34 cellular contexts compared by ENCODE assay signal in genomic region chr3:84989102-84989501, GRCh38. TPM values are rescaled to one million over a fixed set of nuclear protein-coding genes. Genes with fewer than 3 reads are reported as not detected.
"Had no signal": no experiment of that assay in that cellular context is flagged by ENCODE, and none has a peak within 500 bp of the region (broad histone marks: within the 10 kb centered on the region; RNA-seq: fewer than 3 reads in every experiment).

No MANE protein-coding gene starts in this region.

- H3K27ac ChIP-seq: adrenal gland, body of pancreas, brain microvascular endothelial cell, breast epithelium had no signal

- H3K27me3 ChIP-seq: adrenal gland, body of pancreas, brain microvascular endothelial cell, breast epithelium had no signal

- H3K4me3 ChIP-seq: adrenal gland, body of pancreas, breast epithelium had no signal

- DNase-seq: activated B cell treated with CpG ODN at 0.5 μM for 24 hours; activated CD4-positive, alpha-beta memory T cell treated with anti-CD3 and anti-CD28 coated beads for 36 hours; activated CD4-positive, alpha-beta T cell treated with anti-CD3 and anti-CD28 coated beads for 4 hours; activated CD4-positive, alpha-beta T cell treated with anti-CD3 and anti-CD28 coated beads, Interleukin-2, amount 10 ng/mL, durations not matched to agents 24 days and 14 days; activated CD4-positive, alpha-beta T cell treated with anti-CD3 and anti-CD28 coated beads, Interleukin-2, amount 50 U/mL, for 1 hour; activated CD4-positive, alpha-beta T cell treated with anti-CD3 and anti-CD28 coated beads, Interleukin-2, amount 50 U/mL, for 4 hours; activated CD4-positive, CD25-positive, alpha-beta regulatory T cell treated with anti-CD3 and anti-CD28 coated beads, Interleukin-2, amount 50 U/mL, for 72 hours; activated CD8-positive, alpha-beta memory T cell treated with anti-CD3 and anti-CD28 coated beads, Interleukin-2, amount 50 U/mL, for 4 hours; activated CD8-positive, alpha-beta T cell treated with anti-CD3 and anti-CD28 coated beads for 36 hours; activated effector memory CD4-positive, alpha-beta T cell treated with anti-CD3 and anti-CD28 coated beads, Interleukin-2, amount 50 U/mL, for 16 hours; activated gamma-delta T cell treated with Interleukin-2 at 50 U/mL for 16 hours; activated naive CD4-positive, alpha-beta T cell; activated naive CD4-positive, alpha-beta T cell treated with anti-CD3 and anti-CD28 coated beads for 36 hours; activated naive CD4-positive, alpha-beta T cell treated with anti-CD3 and anti-CD28 coated beads, Interleukin-2, amount 50 U/mL, for 16 hours; activated naive CD8-positive, alpha-beta T cell treated with anti-CD3 and anti-CD28 coated beads for 36 hours; activated T-cell treated with anti-CD3 and anti-CD28 coated beads for 4 hours; activated T-cell treated with anti-CD3 and anti-CD28 coated beads, Interleukin-2, amount 50 U/mL, for 1 hour; activated T-cell treated with anti-CD3 and anti-CD28 coated beads, Interleukin-2, amount 50 U/mL, for 4 hours; activated T-cell treated with anti-CD3 and anti-CD28 coated beads, Interleukin-2, amount 50 U/mL, for 72 hours; adrenal gland; amniotic stem cell; aorta; body of pancreas; brain microvascular endothelial cell; central memory CD4-positive, alpha-beta T cell; T-helper 1 cell; T-helper 2 cell; T-helper 9 cell had no signal

- H3K4me1 ChIP-seq: adrenal gland, body of pancreas, breast epithelium had no signal

- FAIRE-seq: astrocyte, TTC549 had no signal

- H3K9me3 ChIP-seq: adrenal gland, body of pancreas, breast epithelium had no signal

- ATAC-seq: activated CD8-positive, alpha-beta T cell treated with anti-CD3 and anti-CD28 coated beads for 36 hours; activated naive CD4-positive, alpha-beta T cell treated with anti-CD3 and anti-CD28 coated beads, Interleukin-2, amount 50 U/mL, for 72 hours; activated T-cell treated with anti-CD3 and anti-CD28 coated beads, Interleukin-2, amount 50 U/mL, for 4 hours; activated T-cell treated with anti-CD3 and anti-CD28 coated beads, Interleukin-2, amount 50 U/mL, for 72 hours; activated T-helper 17 cell treated with anti-CD3 and anti-CD28 coated beads, Interleukin-2, amount 50 U/mL, for 72 hours; body of pancreas had no signal

- H3K36me3 ChIP-seq: adrenal gland, brain microvascular endothelial cell, breast epithelium had no signal

RNA-seq across cellular contexts. Expression of gene CADM2, which starts 30.3 kb away (rescaled TPM):
- total RNA-seq: activated B cell treated with CpG ODN at 0.5 μM for 24 hours; activated CD4-positive, alpha-beta memory T cell treated with anti-CD3 and anti-CD28 coated beads for 36 hours; activated CD4-positive, alpha-beta T cell treated with anti-CD3 and anti-CD28 coated beads, Interleukin-2, amount 10 ng/mL, durations not matched to agents 24 days and 14 days; activated naive CD4-positive, alpha-beta T cell treated with anti-CD3 and anti-CD28 coated beads for 36 hours; activated naive CD4-positive, alpha-beta T cell treated with anti-CD3 and anti-CD28 coated beads, Interleukin-2, amount 50 U/mL, for 72 hours; activated T-cell treated with anti-CD3 and anti-CD28 coated beads, Interleukin-2, amount 50 U/mL, for 4 hours; activated T-cell treated with anti-CD3 and anti-CD28 coated beads, Interleukin-2, amount 50 U/mL, for 72 hours; activated T-helper 1 cell treated with anti-CD3 and anti-CD28 coated beads, Interleukin-12 subunit alpha, Interleukin-12 subunit beta, Interleukin-2, Interleukin-4 antibody, amounts not matched to agents 30 ng/mL and 10 ng/mL and 1 ng/mL, durations not matched to agents 14 hours and 24 hours and 36 hours; activated T-helper 17 cell treated with anti-CD3 and anti-CD28 coated beads, Interleukin-2, amount 50 U/mL, for 72 hours had no signal
- polyA plus RNA-seq: aorta had no signal
